In the genomic region with DNA sequence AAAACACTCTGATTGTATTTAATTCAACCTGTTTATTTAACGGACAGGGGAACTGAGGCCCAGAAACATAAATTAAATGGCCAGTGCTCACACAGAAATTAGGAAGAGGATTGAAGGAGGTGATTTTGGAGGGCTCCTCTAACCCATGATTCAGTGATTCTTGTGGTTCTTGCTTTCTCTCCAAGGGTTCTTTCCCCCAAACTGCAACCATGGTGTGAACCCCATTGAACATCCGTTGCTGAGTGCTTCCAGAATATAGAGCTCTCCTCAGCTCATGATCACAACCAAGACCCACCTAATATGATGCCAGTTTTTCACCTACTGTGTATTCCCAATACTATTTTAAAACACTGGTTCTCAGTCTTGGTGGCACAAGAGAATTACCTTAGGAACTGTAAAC, we compare ENCODE assay signal across 10 cellular contexts. TPM values are rescaled to one million over a fixed set of nuclear protein-coding genes. Genes with fewer than 3 reads are reported as not detected.
DNase-seq lines count a peak whose midpoint lies in the region; ATAC-seq, FAIRE-seq and TF ChIP-seq lines count a peak whose summit lies in the region.
"Had no signal": no experiment of that assay in that cellular context is flagged by ENCODE, and none has a peak within 500 bp of the region (broad histone marks: within the 10 kb centered on the region; RNA-seq: fewer than 3 reads in every experiment).

No MANE protein-coding gene starts in this region.

- no peak for ATAC-seq in right cardiac atrium
- ATAC-seq in Right ventricle myocardium superior (ENCODE audit: poor library complexity): no peak
- ATAC-seq in K562: no peak
- ATAC-seq in naive thymus-derived CD4-positive, alpha-beta T cell: no peak
- ATAC-seq in aorta (ENCODE audit: low FRiP score): no peak
- ATAC-seq in GM18867 (IDR thresholded peaks at IDR 0.05; ENCODE audit: unreplicated experiment): no peak

- peaks cover 0 to 28% (median 12%) of the 10 kb centered on the region in 5 donors for H3K36me3 Mint-ChIP-seq in naive thymus-derived CD4-positive, alpha-beta T cell

- H3K27me3 ChIP-seq in right cardiac atrium (ENCODE audit: control insufficient read depth, insufficient read depth): no peaks in the 10 kb centered on the region
- H3K27me3 ChIP-seq in K562 (ENCODE audit: control insufficient read depth in 2 of 2, insufficient read depth in 2 of 2, low read length in 2 of 2): no peaks in the 10 kb centered on the region
- H3K27me3 ChIP-seq in naive thymus-derived CD4-positive, alpha-beta T cell (ENCODE audit: control insufficient read depth in 2 of 2, insufficient read depth in 2 of 2, low read length in 2 of 2): no peaks in the 10 kb centered on the region
- H3K27me3 ChIP-seq in aorta (ENCODE audit: control insufficient read depth in 1 of 2, insufficient read depth in 2 of 2, low read length in 1 of 2): no peaks in the 10 kb centered on the region

- H3K4me3 Mint-ChIP-seq in naive thymus-derived CD4-positive, alpha-beta T cell: peak overlapping the region; percentile 67 to 89 (median 78)

- POLR2A ChIA-PET in K562 (lab: Yijun Ruan, JAX): interaction anchor here (1.2 to 2.1 kb wide), 2 partner anchors 18 to 20 kb away, joined by 4 to 6 read pairs; no protein-coding TSS in a partner anchor
- POLR2A ChIA-PET in naive thymus-derived CD4-positive, alpha-beta T cell (lab: Charles Lee): interaction anchor here (0.6 to 3.0 kb wide), 16 partner anchors 9 to 363 kb away, joined by 3 to 11 read pairs (median 4); a partner anchor contains a TSS

- H3K27ac ChIP-seq in right cardiac atrium (ENCODE audit: low read length) (peak overlapping the region; percentile 65), K562 (ENCODE audit: extremely low read depth, low read depth, low read length) (peak overlapping the region; percentile 55; the same call in 2 of the 3 replicates), aorta (ENCODE audit: low read depth in 1 of 2, low read length in 2 of 2) (peak overlapping the region; percentile 59 to 88)
- peak overlapping the region; percentile 61 for H3K27ac ChIP-seq in naive thymus-derived CD4-positive, alpha-beta T cell (ENCODE audit: low read depth, low read length)

- in situ Hi-C loops in K562 (cut with MboI): loop anchor here (10.0 kb wide), 1 partner anchor 365 kb away; a partner anchor contains a TSS

- peak overlapping the region; percentile 53; the same call in 1 of the 2 replicates for H3K4me2 ChIP-seq in K562 (ENCODE audit: insufficient read depth, low read length)

- H3K9ac ChIP-seq in K562 (ENCODE audit: insufficient read depth in 1 of 2, low read depth in 2 of 2, low read length in 2 of 2): peak overlapping the region in 1 of 2 experiments; percentile 16; a peak in 1 of 4 replicates

- no peak for TF ChIP-seq EP300 in K562 (IDR thresholded peaks at IDR 0.05; ENCODE audit: low read length)

- peak overlapping the region; percentile 63 for H2AFZ ChIP-seq in K562 (ENCODE audit: low read depth, low read length)

- DNase-seq in right cardiac atrium: no peak
- DNase-seq in Right ventricle myocardium superior: no peak
- DNase-seq in K562 (ENCODE audit: extremely low read depth in 1 of 4, low spot score in 3 of 4): no peak
- peak in 1 of 9 donors; percentile 19 for DNase-seq in naive thymus-derived CD4-positive, alpha-beta T cell
- no peak for DNase-seq in aorta
- DNase-seq in EL: no peak
- no peak for DNase-seq in SW 1271 (lab: John Stamatoyannopoulos, UW)

- peak overlapping the region; percentile 84 to 98 (median 94) for H3K27ac Mint-ChIP-seq in naive thymus-derived CD4-positive, alpha-beta T cell

- H3K4me1 Mint-ChIP-seq in naive thymus-derived CD4-positive, alpha-beta T cell: peaks cover 55 to 83% (median 73%) of the 10 kb centered on the region in 7 donors

- H3K27me3 Mint-ChIP-seq in naive thymus-derived CD4-positive, alpha-beta T cell: no peaks in the 10 kb centered on the region

- TF ChIP-seq RAD21 in K562 (CRISPR knock-in tag; conservative IDR thresholded peaks at IDR 0.05 in 1 of 2, IDR thresholded peaks at IDR 0.05 in 1 of 2): no peak

- H3K4me1 ChIP-seq in right cardiac atrium (ENCODE audit: control insufficient read depth, insufficient read depth, low read length) (peaks cover 17% of the 10 kb centered on the region), K562 (replicated peaks in 1 of 2; ENCODE audit: control insufficient read depth in 2 of 2, insufficient read depth in 2 of 2, low read length in 2 of 2) (peaks cover 18 to 57% of the 10 kb centered on the region in 2 experiments), aorta (ENCODE audit: control insufficient read depth in 1 of 2, insufficient read depth in 2 of 2, low read length in 2 of 2) (peaks cover 6 to 7% of the 10 kb centered on the region in 2 donors)
- peaks cover 32 to 51% of the 10 kb centered on the region in 2 donors for H3K4me1 ChIP-seq in naive thymus-derived CD4-positive, alpha-beta T cell (ENCODE audit: control insufficient read depth in 2 of 2, insufficient read depth in 2 of 2, low read length in 2 of 2)

- no peak overlapping the region for H3K4me3 ChIP-seq in right cardiac atrium (ENCODE audit: low read length)
- H3K4me3 ChIP-seq in K562: no peak overlapping the region
- H3K4me3 ChIP-seq in naive thymus-derived CD4-positive, alpha-beta T cell (ENCODE audit: low read length): peak overlapping the region; percentile 15
- H3K4me3 ChIP-seq in aorta (ENCODE audit: low read length in 2 of 2): no peak overlapping the region

- no peaks in the 10 kb centered on the region for H3K79me2 ChIP-seq in K562 (ENCODE audit: control insufficient read depth, insufficient read depth, low read length)

- H3K9me3 ChIP-seq in right cardiac atrium (ENCODE audit: control insufficient read depth, low read length) (no peaks in the 10 kb centered on the region), K562 (replicated peaks; ENCODE audit: control insufficient read depth, insufficient read depth, low read depth, low read length) (no peaks in the 10 kb centered on the region), aorta (ENCODE audit: control insufficient read depth, low read length) (no peaks in the 10 kb centered on the region)
- H3K9me3 ChIP-seq in naive thymus-derived CD4-positive, alpha-beta T cell (ENCODE audit: control insufficient read depth in 2 of 3, low read length in 3 of 3): no peaks in the 10 kb centered on the region

- intact Hi-C loops in right cardiac atrium (cut with DNase I): no loop called here
- intact Hi-C loops in Right ventricle myocardium superior (cut with DNase I): loop anchor here (5.0 kb wide), 1 partner anchor 77 kb away; no protein-coding TSS in a partner anchor
- intact Hi-C loops in K562 (cut with micrococcal nuclease): no loop called here
- intact Hi-C loops in naive thymus-derived CD4-positive, alpha-beta T cell (cut with micrococcal nuclease): loop anchor here (1.0 to 5.0 kb wide), 8 partner anchors 8 to 362 kb away; a partner anchor contains a TSS
- intact Hi-C loops in aorta (cut with DNase I): loop anchor here (5.0 to 10.0 kb wide), 4 partner anchors 57 to 575 kb away; a partner anchor contains a TSS

- BruUV-seq in K562 (replicated peaks; lab: Mats Ljungman, UMichigan): no TSS peak

- FAIRE-seq in K562 (lab: Jason Lieb, UNC): peak; percentile 6
- FAIRE-seq: D721Med had no signal

- CTCF ChIA-PET in K562 (lab: Yijun Ruan, JAX; ENCODE audit: low intra/inter-chr PET ratio): no interaction called here
- CTCF ChIA-PET in naive thymus-derived CD4-positive, alpha-beta T cell (lab: Charles Lee): interaction anchor here (0.6 to 2.5 kb wide), 12 partner anchors 9 to 366 kb away, joined by 3 to 11 read pairs (median 4); no protein-coding TSS in a partner anchor

- no peak for TF ChIP-seq POLR2A in K562 (conservative IDR thresholded peaks at IDR 0.05)

- H3K36me3 ChIP-seq in K562 (ENCODE audit: control insufficient read depth, insufficient read depth, low read length) (no peaks in the 10 kb centered on the region), aorta (ENCODE audit: control insufficient read depth in 1 of 2, insufficient read depth in 2 of 2, low read length in 1 of 2) (no peaks in the 10 kb centered on the region)
- H3K36me3 ChIP-seq in naive thymus-derived CD4-positive, alpha-beta T cell (ENCODE audit: control insufficient read depth in 2 of 3, insufficient read depth in 3 of 3, low read length in 3 of 3): peaks cover 6 to 23% (median 17%) of the 10 kb centered on the region in 3 experiments

- peaks cover 0 to 4% (median 0%) of the 10 kb centered on the region in 11 donors for H3K9me3 Mint-ChIP-seq in naive thymus-derived CD4-positive, alpha-beta T cell

- no peak for TF ChIP-seq CTCF in K562 (IDR thresholded peaks at IDR 0.05 in 2 of 3, conservative IDR thresholded peaks at IDR 0.05 in 1 of 3; ENCODE audit: insufficient read depth in 2 of 3, low read depth in 1 of 3, low read length in 3 of 3)

- H4K20me1 ChIP-seq in K562 (replicated peaks; ENCODE audit: control insufficient read depth, insufficient read depth, low read length): no peaks in the 10 kb centered on the region

- 34% methylated on average over 2 of the region's 2 CpGs for WGBS in right cardiac atrium
- WGBS in K562 (ENCODE audit: insufficient coverage, low coverage, missing lambda C conversion rate): 29% methylated on average over 2 of the region's 2 CpGs
- WGBS in aorta, 2 donors: 38 to 58% methylated on average over 2 of the region's 2 CpGs

- H3K9me1 ChIP-seq in K562 (ENCODE audit: control insufficient read depth, insufficient read depth, low read length): no peaks in the 10 kb centered on the region

RNA-seq across cellular contexts. Expression of a gene that starts 41.4 kb away (rescaled TPM):
- 1,000 to 10,000 TPM; 1,953 to 6,380 (median 2,692) TPM for total RNA-seq in right cardiac atrium
- 153 TPM for polyA plus RNA-seq in right cardiac atrium
- total RNA-seq in Right ventricle myocardium superior: not detected
- 0.86 and 1.8 TPM in 2 replicates for total RNA-seq in K562 (2011; cell fraction: chromatin; rRNA removed; ENCODE audit: low replicate concordance)
- 1.1 and 1.3 TPM in 2 replicates for total RNA-seq in K562 (2011; cell fraction: nucleolus; rRNA removed)
- 1.6 and 2.1 TPM in 2 replicates for total RNA-seq in K562 (2011; cell fraction: nucleoplasm; rRNA removed)
- total RNA-seq in K562 (2014; rRNA removed): 0.59 and 0.69 TPM in 2 replicates
- 0.73 and 1.3 TPM in 2 replicates for total RNA-seq in K562 (2014; rRNA removed; fragmentation: Illumina TruSeq; extraction: Trizol)
- total RNA-seq in K562 (2015; rRNA removed; fragmentation: Illumina TruSeq; extraction: Trizol): 0.43 and 0.45 TPM in 2 replicates
- total RNA-seq in K562 (2021): 0.89 and 0.91 TPM in 2 replicates
- 0.18 and 0.40 TPM in 2 replicates for polyA plus RNA-seq in K562 (2011; rRNA removed)
- polyA plus RNA-seq in K562 (2011; cell fraction: cytosol; rRNA removed): 0.16 and 0.21 TPM in 2 replicates
- polyA plus RNA-seq in K562 (2011; cell fraction: nucleus; rRNA removed): 0.18 and 0.81 TPM in 2 replicates
- 0.50 and 0.60 TPM in 2 replicates for polyA plus RNA-seq in K562 (2012)
- polyA plus RNA-seq in K562 (2014; fragmentation: Illumina TruSeq; extraction: Trizol): 0.73 and 1.2 TPM in 2 replicates
- under 1 TPM; 0.11 to 0.29 TPM for polyA plus RNA-seq in K562 (2014; fragmentation: Nextera tagmentation; extraction: Ambion mirVana)
- 0.15 and 1.1 TPM in 2 replicates for polyA plus RNA-seq in K562 (2014; rRNA removed)
- polyA minus RNA-seq in K562 (2011; rRNA and poly(A)+ RNA removed): 0.27 and 1.6 TPM in 2 replicates
- 1.5 TPM in 1 of 2 replicates, not detected in the other for polyA minus RNA-seq in K562 (2011; cell fraction: cytosol; rRNA and poly(A)+ RNA removed)
- 0.22 and 1.3 TPM in 2 replicates for polyA minus RNA-seq in K562 (2011; cell fraction: nucleus; rRNA and poly(A)+ RNA removed)
- total RNA-seq in naive thymus-derived CD4-positive, alpha-beta T cell: not detected
- not detected for polyA plus RNA-seq in naive thymus-derived CD4-positive, alpha-beta T cell
- not detected for total RNA-seq in aorta
- not detected for polyA plus RNA-seq in aorta
- total RNA-seq: LHCN-M2 had no signal

Comparison
In these comparisons a context has a peak if more than half of its experiments do, and no peak if none do; other contexts are left out.
1. RNA of a gene that starts 41.4 kb away (total RNA-seq): 1,953 to 6,380 TPM in right cardiac atrium; 0.43 to 2.1 TPM in K562, not detected in Right ventricle myocardium superior (single experiment), not detected in naive thymus-derived CD4-positive, alpha-beta T cell and not detected in aorta; every median in the first group is over 100 times any median in the second.
2. intact Hi-C loops: an anchor here in Right ventricle myocardium superior (5.0 kb wide), naive thymus-derived CD4-positive, alpha-beta T cell (1.0 to 5.0 kb wide) and aorta (5.0 to 10.0 kb wide); none called in right cardiac atrium and K562.
3. Peak in every context shown above with its lines, with median percentiles within 50 percentile points of each other: H3K27ac ChIP-seq.